In genomic region chr12:79206871-79207270, GRCh38 we compare ENCODE assay signal across 32 cellular contexts.
"Had no signal": no experiment of that assay in that cellular context is flagged by ENCODE, and none has a peak within 500 bp of the region (broad histone marks: within the 10 kb centered on the region; RNA-seq: fewer than 3 reads in every experiment).

No MANE protein-coding gene starts in this region.

- H3K27ac ChIP-seq: body of pancreas, heart right ventricle, ovary, skin epidermis, vagina had no signal

- H3K27ac Mint-ChIP-seq: activated CD4-positive, alpha-beta T cell treated with anti-CD3 and anti-CD28 coated beads, Interleukin-2, amount 10 ng/mL, durations not matched to agents 7 days and 5 days; activated CD8-positive, alpha-beta memory T cell treated with anti-CD3 and anti-CD28 coated beads, Interleukin-2, amount 10 ng/mL, durations not matched to agents 7 days and 5 days; activated CD8-positive, alpha-beta T cell treated with anti-CD3 and anti-CD28 coated beads, Interleukin-2, amount 10 ng/mL, durations not matched to agents 7 days and 5 days; activated naive CD8-positive, alpha-beta T cell; effector memory CD8-positive, alpha-beta T cell; memory B cell; naive thymus-derived CD4-positive, alpha-beta T cell; progenitor cell of endocrine pancreas; stimulated activated effector memory CD8-positive, alpha-beta T cell treated with anti-CD3 and anti-CD28 coated beads, Interleukin-12 subunit alpha, Interleukin-12 subunit beta, amount 100 ng/mL, for 72 hours; stimulated activated naive CD8-positive, alpha-beta T cell treated with anti-CD3 and anti-CD28 coated beads, Interleukin-15, amount 100 ng/mL, for 72 hours; T-helper 17 cell; type B pancreatic cell had no signal

- H3K9me3 Mint-ChIP-seq: activated CD4-positive, alpha-beta T cell treated with anti-CD3 and anti-CD28 coated beads, Interleukin-2, amount 10 ng/mL, durations not matched to agents 7 days and 5 days; effector memory CD8-positive, alpha-beta T cell had no signal

- H3K36me3 Mint-ChIP-seq: activated CD8-positive, alpha-beta memory T cell treated with anti-CD3 and anti-CD28 coated beads, Interleukin-2, amount 10 ng/mL, durations not matched to agents 7 days and 5 days; activated naive CD8-positive, alpha-beta T cell; memory B cell; naive thymus-derived CD4-positive, alpha-beta T cell; stimulated activated effector memory CD8-positive, alpha-beta T cell treated with anti-CD3 and anti-CD28 coated beads, Interleukin-12 subunit alpha, Interleukin-12 subunit beta, amount 100 ng/mL, for 72 hours had no signal

- DNase-seq: activated CD4-positive, alpha-beta T cell treated with anti-CD3 and anti-CD28 coated beads for 1 hour; activated CD4-positive, alpha-beta T cell treated with anti-CD3 and anti-CD28 coated beads, Interleukin-2, amount 10 ng/mL, durations not matched to agents 7 days and 5 days; activated CD8-positive, alpha-beta memory T cell treated with anti-CD3 and anti-CD28 coated beads, Interleukin-2, amount 10 ng/mL, durations not matched to agents 7 days and 5 days; activated CD8-positive, alpha-beta T cell treated with anti-CD3 and anti-CD28 coated beads, Interleukin-2, amount 10 ng/mL, durations not matched to agents 7 days and 5 days; activated effector memory CD4-positive, alpha-beta T cell treated with Interleukin-2 at 50 U/mL for 16 hours; activated naive CD4-positive, alpha-beta T cell treated with Interleukin-2 at 50 U/mL for 16 hours; anterior cingulate cortex; body of pancreas; cortex of kidney; effector memory CD8-positive, alpha-beta T cell; foreskin melanocyte; heart right ventricle; left colon; midbrain; naive thymus-derived CD4-positive, alpha-beta T cell; ovary; retina; stimulated activated CD4-positive, alpha-beta T cell treated with anti-CD3 and anti-CD28 coated beads, Interleukin-4, amount 100 ng/mL, for 24 hours; stimulated activated naive CD8-positive, alpha-beta T cell treated with anti-CD3 and anti-CD28 coated beads, Interleukin-15, amount 100 ng/mL, for 72 hours; substantia nigra; SW 1271; T-helper 17 cell; T1000 had no signal

- H3K36me3 ChIP-seq: heart right ventricle, ovary, vagina had no signal

- H3K4me1 Mint-ChIP-seq: activated CD4-positive, alpha-beta T cell treated with anti-CD3 and anti-CD28 coated beads, Interleukin-2, amount 10 ng/mL, durations not matched to agents 7 days and 5 days; activated CD8-positive, alpha-beta memory T cell treated with anti-CD3 and anti-CD28 coated beads, Interleukin-2, amount 10 ng/mL, durations not matched to agents 7 days and 5 days; memory B cell; naive thymus-derived CD4-positive, alpha-beta T cell; stimulated activated effector memory CD8-positive, alpha-beta T cell treated with anti-CD3 and anti-CD28 coated beads, Interleukin-12 subunit alpha, Interleukin-12 subunit beta, amount 100 ng/mL, for 72 hours; stimulated activated naive CD8-positive, alpha-beta T cell treated with anti-CD3 and anti-CD28 coated beads, Interleukin-15, amount 100 ng/mL, for 72 hours; T-helper 17 cell had no signal

- H3K27me3 ChIP-seq: body of pancreas, heart right ventricle, ovary, vagina had no signal

- H3K4me3 ChIP-seq: body of pancreas, heart right ventricle, ovary, skin epidermis, vagina had no signal

- H3K27me3 Mint-ChIP-seq: activated CD4-positive, alpha-beta T cell treated with anti-CD3 and anti-CD28 coated beads, Interleukin-2, amount 10 ng/mL, durations not matched to agents 7 days and 5 days; activated CD8-positive, alpha-beta memory T cell treated with anti-CD3 and anti-CD28 coated beads, Interleukin-2, amount 10 ng/mL, durations not matched to agents 7 days and 5 days; activated naive CD8-positive, alpha-beta T cell; effector memory CD8-positive, alpha-beta T cell; memory B cell; naive thymus-derived CD4-positive, alpha-beta T cell; progenitor cell of endocrine pancreas; stimulated activated naive CD8-positive, alpha-beta T cell treated with anti-CD3 and anti-CD28 coated beads, Interleukin-15, amount 100 ng/mL, for 72 hours; T-helper 17 cell; type B pancreatic cell had no signal

- H3K9me3 ChIP-seq: body of pancreas, ovary, vagina had no signal

- H3K4me3 Mint-ChIP-seq: activated CD4-positive, alpha-beta T cell treated with anti-CD3 and anti-CD28 coated beads, Interleukin-2, amount 10 ng/mL, durations not matched to agents 7 days and 5 days; activated CD8-positive, alpha-beta memory T cell treated with anti-CD3 and anti-CD28 coated beads, Interleukin-2, amount 10 ng/mL, durations not matched to agents 7 days and 5 days; activated CD8-positive, alpha-beta T cell treated with anti-CD3 and anti-CD28 coated beads, Interleukin-2, amount 10 ng/mL, durations not matched to agents 7 days and 5 days; activated naive CD8-positive, alpha-beta T cell; effector memory CD8-positive, alpha-beta T cell; memory B cell; naive thymus-derived CD4-positive, alpha-beta T cell; stimulated activated effector memory CD8-positive, alpha-beta T cell treated with anti-CD3 and anti-CD28 coated beads, Interleukin-12 subunit alpha, Interleukin-12 subunit beta, amount 100 ng/mL, for 72 hours; stimulated activated naive CD8-positive, alpha-beta T cell treated with anti-CD3 and anti-CD28 coated beads, Interleukin-15, amount 100 ng/mL, for 72 hours; T-helper 17 cell; type B pancreatic cell had no signal

- ATAC-seq: activated CD8-positive, alpha-beta memory T cell treated with anti-CD3 and anti-CD28 coated beads, Interleukin-2, amount 10 ng/mL, durations not matched to agents 7 days and 5 days; activated CD8-positive, alpha-beta T cell treated with anti-CD3 and anti-CD28 coated beads, Interleukin-2, amount 10 ng/mL, durations not matched to agents 7 days and 5 days; body of pancreas; effector memory CD8-positive, alpha-beta T cell; esophagus mucosa; heart right ventricle; left colon; naive thymus-derived CD4-positive, alpha-beta T cell; sciatic nerve; stimulated activated effector memory CD8-positive, alpha-beta T cell treated with anti-CD3 and anti-CD28 coated beads, Interleukin-12 subunit alpha, Interleukin-12 subunit beta, amount 100 ng/mL, for 72 hours; stimulated activated naive CD8-positive, alpha-beta T cell treated with anti-CD3 and anti-CD28 coated beads, Interleukin-15, amount 100 ng/mL, for 72 hours; T-helper 17 cell had no signal

- H3K4me1 ChIP-seq: body of pancreas, heart right ventricle, vagina had no signal
